Comparison of ENCODE assay signal across 16 cellular contexts in genomic region chr1:167122121-167122480, GRCh38. TPM values are rescaled to one million over a fixed set of nuclear protein-coding genes. Genes with fewer than 3 reads are reported as not detected.
DNase-seq lines count a peak whose midpoint lies in the region; ATAC-seq, FAIRE-seq and TF ChIP-seq lines count a peak whose summit lies in the region.
"Had no signal": no experiment of that assay in that cellular context is flagged by ENCODE, and none has a peak within 500 bp of the region (broad histone marks: within the 10 kb centered on the region; RNA-seq: fewer than 3 reads in every experiment).

No MANE protein-coding gene starts in this region.

- no peaks in the 10 kb centered on the region for H3K9me2 ChIP-seq in PC-9 (ENCODE audit: insufficient read depth)

- H3F3A ChIP-seq in PC-9 (ENCODE audit: insufficient read depth, low read depth) (peaks cover 16% of the 10 kb centered on the region; the same call in 1 of the 2 replicates), neural progenitor cell (ENCODE audit: low read depth) (peaks cover 15% of the 10 kb centered on the region)

- H4K20me1 ChIP-seq in PC-9 (ENCODE audit: insufficient read depth), result no peaks in the 10 kb centered on the region
- no peaks in the 10 kb centered on the region for H4K20me1 ChIP-seq in neural progenitor cell (ENCODE audit: low read depth)

- WGBS in esophagus muscularis mucosa, result 90% methylated on average over 5 of the region's 5 CpGs
- WGBS in heart right ventricle, 2 donors, result 64 to 80% methylated on average over 5 of the region's 5 CpGs

- H3K27ac ChIP-seq in PC-9, result peak overlapping the region; percentile 59
- no peak overlapping the region for H3K27ac ChIP-seq in esophagus muscularis mucosa (replicated peaks in 1 of 4)
- no peak overlapping the region for H3K27ac ChIP-seq in neural progenitor cell
- no peak overlapping the region for H3K27ac ChIP-seq in heart right ventricle
- H3K27ac ChIP-seq: upper lobe of right lung had no signal

- H3K4me3 Mint-ChIP-seq in activated CD4-positive, alpha-beta T cell treated with anti-CD3 and anti-CD28 coated beads, Interleukin-2, amount 10 ng/mL, durations not matched to agents 24 days and 14 days, result peak overlapping the region; percentile 86
- no peak overlapping the region for H3K4me3 Mint-ChIP-seq in neural progenitor cell
- H3K4me3 Mint-ChIP-seq in stimulated activated memory B cell treated with anti-CD40 and anti-IgM and Interleukin-4, amounts not matched to agents 10 μg/mL and 1 μg/mL and 100 μg/mL, for 72 hours, result no peak overlapping the region

- no peaks in the 10 kb centered on the region for H3K27me3 ChIP-seq in PC-9 (ENCODE audit: insufficient read depth, low read depth)
- H3K27me3 ChIP-seq in esophagus muscularis mucosa, result peaks cover 0 to 40% (median 0%) of the 10 kb centered on the region in 4 donors
- peaks cover 25% of the 10 kb centered on the region for H3K27me3 ChIP-seq in neural progenitor cell
- peaks cover 0 to 23% (median 0%) of the 10 kb centered on the region in 7 donors for H3K27me3 ChIP-seq in heart right ventricle
- H3K27me3 ChIP-seq: upper lobe of right lung had no signal

- no peak for TF ChIP-seq POLR2A in esophagus muscularis mucosa (IDR thresholded peaks at IDR 0.05; ENCODE audit: low read depth)
- no peak for TF ChIP-seq POLR2A in H54 (IDR thresholded peaks at IDR 0.05; ENCODE audit: low read depth, low read length)

- intact Hi-C loops in activated CD4-positive, alpha-beta T cell treated with anti-CD3 and anti-CD28 coated beads, Interleukin-2, amount 10 ng/mL, durations not matched to agents 24 days and 14 days (cut with micrococcal nuclease), result loop anchor here (5.0 kb wide), 3 partner anchors 35 to 210 kb away; partner anchors contain the start of gene POU2F1
- intact Hi-C loops in PC-9 (cut with micrococcal nuclease; ENCODE audit: unreplicated experiment) (loop anchor here (5.0 to 10.0 kb wide), 2 partner anchors 40 to 267 kb away; no protein-coding TSS in a partner anchor), esophagus muscularis mucosa (cut with DNase I) (no loop called here), heart right ventricle (cut with DNase I) (loop anchor here in 2 of 10 donors (5.0 kb wide), 2 partner anchors 35 to 55 kb away; no protein-coding TSS in a partner anchor)

- TF ChIP-seq CTCF in PC-9 (conservative IDR thresholded peaks at IDR 0.05) (no peak), esophagus muscularis mucosa (IDR thresholded peaks at IDR 0.05) (no peak), neural progenitor cell (IDR thresholded peaks at IDR 0.05) (no peak), heart right ventricle (IDR thresholded peaks at IDR 0.05) (no peak)

- ATAC-seq in stimulated activated memory B cell treated with anti-CD40 and anti-IgM and Interleukin-4, amounts not matched to agents 10 μg/mL and 1 μg/mL and 100 μg/mL, for 72 hours, result no peak
- no peak for ATAC-seq in heart right ventricle

- H2AFZ ChIP-seq in PC-9 (peak overlapping the region; percentile 93; the same call in 1 of the 2 replicates), neural progenitor cell (replicated peaks) (peak overlapping the region; percentile 93)

- CTCF ChIA-PET in PC-9 (lab: Charles Lee), result interaction anchor here (2.1 kb wide), 1 partner anchor 98 kb away, joined by 11 read pairs; the partner anchor contains the start of gene POU2F1

- H3K79me2 ChIP-seq in PC-9 (ENCODE audit: low read depth), result no peaks in the 10 kb centered on the region
- H3K79me2 ChIP-seq in neural progenitor cell (ENCODE audit: low read depth), result no peaks in the 10 kb centered on the region

- no peak for FAIRE-seq in H54 (lab: Jason Lieb, UNC)
- FAIRE-seq: A549, frontal cortex had no signal

- BruUV-seq in PC-9 (replicated peaks; lab: Mats Ljungman, UMichigan), result no TSS peak

- no peaks in the 10 kb centered on the region for H3K36me3 ChIP-seq in PC-9 (ENCODE audit: low read depth)
- peaks cover 0 to 72% (median 0%) of the 10 kb centered on the region in 4 donors for H3K36me3 ChIP-seq in esophagus muscularis mucosa
- no peaks in the 10 kb centered on the region for H3K36me3 ChIP-seq in neural progenitor cell
- H3K36me3 ChIP-seq in heart right ventricle, result peaks cover 0 to 97% (median 10%) of the 10 kb centered on the region in 9 donors
- H3K36me3 ChIP-seq: HAP-1, upper lobe of right lung had no signal

- H3K4me1 Mint-ChIP-seq in activated CD4-positive, alpha-beta T cell treated with anti-CD3 and anti-CD28 coated beads, Interleukin-2, amount 10 ng/mL, durations not matched to agents 24 days and 14 days, result peaks cover 6% of the 10 kb centered on the region
- H3K4me1 Mint-ChIP-seq in neural progenitor cell, result peaks cover 11% of the 10 kb centered on the region
- no peaks in the 10 kb centered on the region for H3K4me1 Mint-ChIP-seq in stimulated activated memory B cell treated with anti-CD40 and anti-IgM and Interleukin-4, amounts not matched to agents 10 μg/mL and 1 μg/mL and 100 μg/mL, for 72 hours

- peak overlapping the region; percentile 93 for H3K4me2 ChIP-seq in PC-9
- peak overlapping the region; percentile 78 for H3K4me2 ChIP-seq in neural progenitor cell

- DNase-seq in activated CD4-positive, alpha-beta T cell treated with anti-CD3 and anti-CD28 coated beads, Interleukin-2, amount 10 ng/mL, durations not matched to agents 24 days and 14 days, result no peak
- no peak for DNase-seq in activated CD4-positive, alpha-beta T cell treated with anti-CD3 and anti-CD28 coated beads for 48 hours
- DNase-seq in PC-9, result no peak
- DNase-seq in esophagus muscularis mucosa (ENCODE audit: extremely low spot score), result peak; percentile 85
- no peak for DNase-seq in neural progenitor cell (ENCODE audit: low spot score)
- DNase-seq in heart right ventricle, result no peak
- DNase-seq in H54 (ENCODE audit: insufficient read length, low spot score), result no peak
- DNase-seq: IMR-90, MV-4-11, NCI-H2081 treated with DMSO at 0.1 percent for 48 hours had no signal

- H3K9ac ChIP-seq in neural progenitor cell, result no peak overlapping the region

- no peak for TF ChIP-seq EP300 in esophagus muscularis mucosa (IDR thresholded peaks at IDR 0.05)

- H3K9me3 Mint-ChIP-seq in activated CD4-positive, alpha-beta T cell treated with anti-CD3 and anti-CD28 coated beads, Interleukin-2, amount 10 ng/mL, durations not matched to agents 24 days and 14 days, result no peaks in the 10 kb centered on the region
- peaks cover 5% of the 10 kb centered on the region for H3K9me3 Mint-ChIP-seq in neural progenitor cell
- H3K9me3 Mint-ChIP-seq in stimulated activated memory B cell treated with anti-CD40 and anti-IgM and Interleukin-4, amounts not matched to agents 10 μg/mL and 1 μg/mL and 100 μg/mL, for 72 hours, result no peaks in the 10 kb centered on the region

- H3K36me3 Mint-ChIP-seq in activated CD4-positive, alpha-beta T cell treated with anti-CD3 and anti-CD28 coated beads, Interleukin-2, amount 10 ng/mL, durations not matched to agents 24 days and 14 days (ENCODE audit: low read depth), result no peaks in the 10 kb centered on the region
- H3K36me3 Mint-ChIP-seq in neural progenitor cell, result peaks cover 4% of the 10 kb centered on the region
- H3K36me3 Mint-ChIP-seq in stimulated activated memory B cell treated with anti-CD40 and anti-IgM and Interleukin-4, amounts not matched to agents 10 μg/mL and 1 μg/mL and 100 μg/mL, for 72 hours, result no peaks in the 10 kb centered on the region

- POLR2A ChIA-PET in PC-9 (lab: Charles Lee; ENCODE audit: unreplicated experiment), result no interaction called here

- peaks cover 18% of the 10 kb centered on the region; the same call in 1 of the 2 replicates for H3K4me1 ChIP-seq in PC-9 (replicated peaks; ENCODE audit: insufficient read depth)
- H3K4me1 ChIP-seq in esophagus muscularis mucosa, result peaks cover 5 to 13% (median 10%) of the 10 kb centered on the region in 4 donors
- peaks cover 14% of the 10 kb centered on the region for H3K4me1 ChIP-seq in neural progenitor cell
- H3K4me1 ChIP-seq in heart right ventricle, result peaks cover 0 to 37% (median 5%) of the 10 kb centered on the region in 9 donors
- H3K4me1 ChIP-seq: A549, HAP-1 had no signal

- peaks cover 8% of the 10 kb centered on the region for H3K27me3 Mint-ChIP-seq in activated CD4-positive, alpha-beta T cell treated with anti-CD3 and anti-CD28 coated beads, Interleukin-2, amount 10 ng/mL, durations not matched to agents 24 days and 14 days
- H3K27me3 Mint-ChIP-seq in neural progenitor cell (ENCODE audit: insufficient read depth, low read depth), result peaks cover 4% of the 10 kb centered on the region
- peaks cover 48% of the 10 kb centered on the region for H3K27me3 Mint-ChIP-seq in stimulated activated memory B cell treated with anti-CD40 and anti-IgM and Interleukin-4, amounts not matched to agents 10 μg/mL and 1 μg/mL and 100 μg/mL, for 72 hours

- H3K4me3 ChIP-seq in PC-9 (0 out of 2 replicates have a peak overlapping the region, but pooled peaks have one; percentile 91), esophagus muscularis mucosa (no peak overlapping the region), neural progenitor cell (no peak overlapping the region), heart right ventricle (no peak overlapping the region)
- H3K4me3 ChIP-seq: HAP-1 had no signal

- H3K9me3 ChIP-seq in PC-9 (ENCODE audit: insufficient read depth, low read depth) (no peaks in the 10 kb centered on the region), esophagus muscularis mucosa (no peaks in the 10 kb centered on the region), neural progenitor cell (ENCODE audit: low read depth) (no peaks in the 10 kb centered on the region), heart right ventricle (no peaks in the 10 kb centered on the region)
- H3K9me3 ChIP-seq: A549, HAP-1, upper lobe of right lung had no signal

- H3K27ac Mint-ChIP-seq in activated CD4-positive, alpha-beta T cell treated with anti-CD3 and anti-CD28 coated beads, Interleukin-2, amount 10 ng/mL, durations not matched to agents 24 days and 14 days, result no peak overlapping the region
- no peak overlapping the region for H3K27ac Mint-ChIP-seq in neural progenitor cell
- no peak overlapping the region for H3K27ac Mint-ChIP-seq in stimulated activated memory B cell treated with anti-CD40 and anti-IgM and Interleukin-4, amounts not matched to agents 10 μg/mL and 1 μg/mL and 100 μg/mL, for 72 hours

RNA-seq across cellular contexts. Expression of gene STYXL2, which starts 28.2 kb away (rescaled TPM):
- not detected in 2 replicates for total RNA-seq in activated CD4-positive, alpha-beta T cell treated with anti-CD3 and anti-CD28 coated beads, Interleukin-2, amount 10 ng/mL, durations not matched to agents 24 days and 14 days
- total RNA-seq in PC-9 (2021), result not detected in 2 replicates
- total RNA-seq in esophagus muscularis mucosa, result under 1 TPM in 2 of 4 donors, not detected in 2; 0.32 to 0.46 TPM
- total RNA-seq in neural progenitor cell (ENCODE audit: low replicate concordance), result 0.06 and 0.59 TPM in 2 replicates
- total RNA-seq in heart right ventricle, result 100 to 1,000 TPM; 102 to 638 (median 243) TPM
- polyA plus RNA-seq in heart right ventricle, result 10 to 100 TPM; 32.4 to 53.3 TPM
- total RNA-seq: IMR-90, osteoblast had no signal
- polyA plus RNA-seq: A549, IMR-90 had no signal

RNA-seq across cellular contexts. Expression of gene GPA33, which starts 31.9 kb away (rescaled TPM):
- total RNA-seq in activated CD4-positive, alpha-beta T cell treated with anti-CD3 and anti-CD28 coated beads, Interleukin-2, amount 10 ng/mL, durations not matched to agents 24 days and 14 days, result 0.12 TPM in 1 of 2 replicates, not detected in the other
- not detected in 2 replicates for total RNA-seq in PC-9 (2021)
- total RNA-seq in esophagus muscularis mucosa, result under 1 TPM in 1 of 4 donors, not detected in 3; 0.57 TPM
- 0.52 and 0.90 TPM in 2 replicates for total RNA-seq in neural progenitor cell (ENCODE audit: low replicate concordance)
- total RNA-seq in heart right ventricle, result 1 to 10 TPM in 7 of 10 donors, under 1 TPM in 2, not detected in 1; 0.15 to 5.8 (median 2.1) TPM
- under 1 TPM; 0.16 to 0.29 TPM for polyA plus RNA-seq in heart right ventricle
- total RNA-seq: frontal cortex, IMR-90, osteoblast had no signal
- polyA plus RNA-seq: A549, IMR-90 had no signal

Comparison
In these comparisons a context has a peak if more than half of its experiments do, and no peak if none do; other contexts are left out.
1. RNA of gene STYXL2, which starts 28.2 kb away (total RNA-seq): 102 to 638 TPM in heart right ventricle; 0.32 to 0.46 TPM in esophagus muscularis mucosa, 0.06 to 0.59 TPM in neural progenitor cell, not detected in PC-9 and not detected in activated CD4-positive, alpha-beta T cell treated with anti-CD3 and anti-CD28 coated beads, Interleukin-2, amount 10 ng/mL, durations not matched to agents 24 days and 14 days; every median in the first group is over 10 times any median in the second.